21 cellular contexts compared by ENCODE assay signal in genomic region chr4:119010909-119011606, GRCh38.
DNase-seq lines count a peak whose midpoint lies in the region; ATAC-seq and TF ChIP-seq lines count a peak whose summit lies in the region.
"Had no signal": no experiment of that assay in that cellular context is flagged by ENCODE, and none has a peak within 500 bp of the region (broad histone marks: within the 10 kb centered on the region; RNA-seq: fewer than 3 reads in every experiment).

No MANE protein-coding gene starts in this region.

- TF ChIP-seq POLR2A in sigmoid colon (IDR thresholded peaks at IDR 0.05) = no peak

- H3K4me1 ChIP-seq in sigmoid colon = peaks cover 4 to 68% (median 53%) of the 10 kb centered on the region in 4 donors
- H3K4me1 ChIP-seq: A549; BLaER1 treated with 17β-estradiol and CSF1 and Interleukin-3, amounts not matched to agents 10 nM and 100 nM had no signal

- H3K4me3 ChIP-seq in AG10803 (ENCODE audit: low read length) = no peak overlapping the region
- no peak overlapping the region for H3K4me3 ChIP-seq in choroid plexus epithelial cell (ENCODE audit: low read depth, low read length)
- H3K4me3 ChIP-seq in sigmoid colon = no peak overlapping the region
- H3K4me3 ChIP-seq: A549; BLaER1 treated with 17β-estradiol and CSF1 and Interleukin-3, amounts not matched to agents 10 nM and 100 nM had no signal

- peak; percentile 84 for ATAC-seq in left ventricle myocardium superior
- no peak for ATAC-seq in GM18867 (IDR thresholded peaks at IDR 0.05; ENCODE audit: unreplicated experiment)
- no peak for ATAC-seq in HG02852 (IDR thresholded peaks at IDR 0.05; ENCODE audit: unreplicated experiment)
- ATAC-seq: A549; activated CD4-positive, CD25-positive, alpha-beta regulatory T cell treated with anti-CD3 and anti-CD28 coated beads, Interleukin-2, amount 50 U/mL, for 24 hours; naive thymus-derived CD8-positive, alpha-beta T cell; SK-N-SH treated with all-trans-retinoic acid at 6 μM for 48 hours had no signal

- WGBS in sigmoid colon, 2 donors = 76 to 85% methylated on average over 7 of the region's 7 CpGs

- TF ChIP-seq CTCF in AG10803 (conservative IDR thresholded peaks at IDR 0.05; ENCODE audit: low read length) (no peak), choroid plexus epithelial cell (conservative IDR thresholded peaks at IDR 0.05; ENCODE audit: low read depth, low read length) (no peak), sigmoid colon (IDR thresholded peaks at IDR 0.05) (no peak)

- H3K27me3 ChIP-seq in sigmoid colon = no peaks in the 10 kb centered on the region
- H3K27me3 ChIP-seq: BLaER1 treated with 17β-estradiol and CSF1 and Interleukin-3, amounts not matched to agents 10 nM and 100 nM had no signal

- H3K36me3 ChIP-seq in sigmoid colon = no peaks in the 10 kb centered on the region
- H3K36me3 ChIP-seq: BLaER1 treated with 17β-estradiol and CSF1 and Interleukin-3, amounts not matched to agents 10 nM and 100 nM had no signal

- peak overlapping the region; percentile 81 to 98 (median 89) for H3K27ac ChIP-seq in sigmoid colon
- H3K27ac ChIP-seq: A549; BLaER1 treated with 17β-estradiol and CSF1 and Interleukin-3, amounts not matched to agents 10 nM and 100 nM had no signal

- peak in 1 of 4 donors; percentile 21 for TF ChIP-seq EP300 in sigmoid colon (IDR thresholded peaks at IDR 0.05)

- intact Hi-C loops in left ventricle myocardium superior (cut with micrococcal nuclease) = no loop called here
- intact Hi-C loops in sigmoid colon (cut with DNase I) = no loop called here

- no peaks in the 10 kb centered on the region for H3K9me3 ChIP-seq in sigmoid colon
- H3K9me3 ChIP-seq: A549; BLaER1 treated with 17β-estradiol and CSF1 and Interleukin-3, amounts not matched to agents 10 nM and 100 nM had no signal

- DNase-seq in AG10803 (ENCODE audit: low read depth) (peak; percentile 17), choroid plexus epithelial cell (ENCODE audit: low read depth) (peak; percentile 26), left ventricle myocardium superior (no peak), sigmoid colon (peak; percentile 82), hypothalamus (lab: John Stamatoyannopoulos, UW) (no peak), NCI-H146 treated with DMSO at 0.1 percent for 48 hours (lab: John Stamatoyannopoulos, UW; ENCODE audit: unreplicated experiment) (no peak)
- DNase-seq: activated naive CD8-positive, alpha-beta T cell treated with anti-CD3 and anti-CD28 coated beads for 36 hours; MM.1S; naive thymus-derived CD8-positive, alpha-beta T cell; NCI-H187 treated with DMSO at 0.1 percent for 48 hours; NCI-H446 treated with DMSO at 0.1 percent for 48 hours; NK-92 treated with Interleukin-12 subunit alpha and Interleukin-12 subunit beta, amount 100 ng/mL, for 24 hours; small intestine; stimulated activated CD4-positive, alpha-beta T cell treated with anti-CD3 and anti-CD28 coated beads, Interleukin-2, amount 100 ng/mL, for 48 hours; T1000 had no signal

Comparison
In these comparisons a context has a peak if more than half of its experiments do, and no peak if none do; other contexts are left out.
1. DNase-seq: peak in AG10803 (single experiment), choroid plexus epithelial cell (single experiment) and sigmoid colon (single experiment); none in left ventricle myocardium superior (single experiment), hypothalamus (0 of 51) and NCI-H146 treated with DMSO at 0.1 percent for 48 hours (single experiment).